9 cellular contexts compared by ENCODE assay signal in genomic region chr7:44767134-44767911, GRCh38. TPM values are rescaled to one million over a fixed set of nuclear protein-coding genes. Genes with fewer than 3 reads are reported as not detected.
DNase-seq lines count a peak whose midpoint lies in the region; ATAC-seq and TF ChIP-seq lines count a peak whose summit lies in the region.
"Had no signal": no experiment of that assay in that cellular context is flagged by ENCODE, and none has a peak within 500 bp of the region (broad histone marks: within the 10 kb centered on the region; RNA-seq: fewer than 3 reads in every experiment).

No MANE protein-coding gene starts in this region.

- H3K9me3 ChIP-seq in BLaER1 (no peaks in the 10 kb centered on the region), prostate gland (no peaks in the 10 kb centered on the region)

- peaks cover 35% of the 10 kb centered on the region for H3K4me1 ChIP-seq in BLaER1
- H3K4me1 ChIP-seq in prostate gland (replicated peaks), result peaks cover 27% of the 10 kb centered on the region

- peaks cover 78% of the 10 kb centered on the region for H3K36me3 ChIP-seq in BLaER1
- peaks cover 11 to 23% of the 10 kb centered on the region in 2 donors for H3K36me3 ChIP-seq in prostate gland

- H3K27ac ChIP-seq in BLaER1 (0 out of 2 replicates have a peak overlapping the region, but pooled peaks have one; percentile 18), prostate gland (peak overlapping the region; percentile 59 to 71)

- no peak for TF ChIP-seq CTCF in prostate gland (IDR thresholded peaks at IDR 0.05)

- TF ChIP-seq POLR2A in prostate gland (IDR thresholded peaks at IDR 0.05), result no peak

- H3K9ac ChIP-seq in BLaER1, result no peak overlapping the region

- 0 out of 2 replicates have a peak, but pooled peaks cover 9% of the 10 kb centered on the region for H4K20me1 ChIP-seq in BLaER1

- ATAC-seq in HG03159 (IDR thresholded peaks at IDR 0.05; ENCODE audit: unreplicated experiment), result no peak
- ATAC-seq in HG03025 (IDR thresholded peaks at IDR 0.05; ENCODE audit: low FRiP score, unreplicated experiment), result no peak
- ATAC-seq in GM21723 (IDR thresholded peaks at IDR 0.05; ENCODE audit: unreplicated experiment), result no peak

- no peak overlapping the region for H3K4me2 ChIP-seq in BLaER1

- DNase-seq in NCI-H69 (lab: John Stamatoyannopoulos, UW) (peak; percentile 16), globus pallidus (ENCODE audit: low spot score) (peak; percentile 62), prostate gland (ENCODE audit: low spot score) (no peak), NCI-H526 treated with DMSO at 0.1 percent for 48 hours (lab: John Stamatoyannopoulos, UW) (no peak)
- DNase-seq: activated effector memory CD4-positive, alpha-beta T cell treated with anti-CD3 and anti-CD28 coated beads, Interleukin-2, amount 50 U/mL, for 16 hours had no signal

- intact Hi-C loops in prostate gland (cut with DNase I), result loop anchor here (5.0 kb wide), 1 partner anchor 80 kb away; the partner anchor contains the start of gene H2AZ2

- H3K27me3 ChIP-seq in BLaER1 (no peaks in the 10 kb centered on the region), prostate gland (replicated peaks; ENCODE audit: insufficient read depth) (no peaks in the 10 kb centered on the region)

- WGBS in prostate gland, result 70% methylated on average over 19 of the region's 19 CpGs

- H3K4me3 ChIP-seq in BLaER1 (no peak overlapping the region), prostate gland (no peak overlapping the region)

RNA-seq across cellular contexts. Expression of gene ZMIZ2, which starts 18.7 kb away (rescaled TPM):
- 10 to 100 TPM; 27.1 to 42.8 TPM for total RNA-seq in prostate gland

RNA-seq across cellular contexts. Expression of gene PPIA, which starts 29.2 kb away (rescaled TPM):
- 1,000 to 10,000 TPM in 1 of 2 donors, 100 to 1,000 TPM in 1; 957 to 1,544 TPM for total RNA-seq in prostate gland

Comparison
In these comparisons a context has a peak if more than half of its experiments do, and no peak if none do; other contexts are left out.
1. DNase-seq: peak in NCI-H69 (single experiment) and globus pallidus (single experiment); none in prostate gland (single experiment) and NCI-H526 treated with DMSO at 0.1 percent for 48 hours (single experiment).